In the genomic region with DNA sequence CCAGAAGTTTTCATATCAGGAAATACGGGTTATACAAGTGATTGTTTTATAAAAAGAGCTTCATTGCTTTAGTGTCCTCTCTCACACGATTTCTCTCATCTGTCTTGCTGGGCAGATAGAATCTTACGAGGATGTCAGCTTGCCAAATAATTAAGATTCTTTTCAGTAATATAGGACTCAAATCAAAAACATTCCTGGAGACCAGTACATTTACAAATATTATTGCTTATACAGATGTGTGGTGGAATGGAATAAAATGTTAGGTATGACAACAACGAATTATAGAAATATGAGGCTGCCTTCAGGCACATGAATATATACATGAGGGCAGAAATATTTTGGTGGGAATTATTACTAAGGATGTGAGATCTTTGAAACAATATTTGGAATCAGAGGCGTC, we compare ENCODE assay signal across 13 cellular contexts.
DNase-seq lines count a peak whose midpoint lies in the region; ATAC-seq and TF ChIP-seq lines count a peak whose summit lies in the region.
"Had no signal": no experiment of that assay in that cellular context is flagged by ENCODE, and none has a peak within 500 bp of the region (broad histone marks: within the 10 kb centered on the region; RNA-seq: fewer than 3 reads in every experiment).

No MANE protein-coding gene starts in this region.

- peaks cover 21% of the 10 kb centered on the region for H3K4me1 Mint-ChIP-seq in mesothelial cell of epicardium

- peak overlapping the region; percentile 70 for H3K27ac Mint-ChIP-seq in mesothelial cell of epicardium
- H3K27ac Mint-ChIP-seq: CD4-positive, alpha-beta T cell; H9 had no signal

- no peaks in the 10 kb centered on the region for H3K27me3 Mint-ChIP-seq in mesothelial cell of epicardium (ENCODE audit: low read depth)

- H3K9me3 Mint-ChIP-seq in mesothelial cell of epicardium, result no peaks in the 10 kb centered on the region
- H3K9me3 Mint-ChIP-seq: CD4-positive, alpha-beta T cell; H9 had no signal

- DNase-seq in EL (peak; percentile 65), mesothelial cell of epicardium (ENCODE audit: low spot score in 2 of 2, unreplicated experiment in 2 of 2) (no peak)
- DNase-seq: BE2C; C1 segment of cervical spinal cord; Caco-2; CD4-positive, alpha-beta T cell; GOT3; H9 had no signal

- no peak overlapping the region for H3K4me3 Mint-ChIP-seq in mesothelial cell of epicardium
- H3K4me3 Mint-ChIP-seq: CD4-positive, alpha-beta T cell; H9 had no signal

- ATAC-seq in HG02623 (IDR thresholded peaks at IDR 0.05; ENCODE audit: unreplicated experiment) (no peak), GM18907 (IDR thresholded peaks at IDR 0.05; ENCODE audit: unreplicated experiment) (no peak), GM21737 (IDR thresholded peaks at IDR 0.05; ENCODE audit: unreplicated experiment) (no peak)

- H3K27ac ChIP-seq in VCaP, result 0 out of 2 replicates have a peak overlapping the region, but pooled peaks have one; percentile 7
- H3K27ac ChIP-seq: KMS-11 had no signal

- H3K36me3 Mint-ChIP-seq in mesothelial cell of epicardium, result no peaks in the 10 kb centered on the region

- TF ChIP-seq CTCF in VCaP (conservative IDR thresholded peaks at IDR 0.05) (no peak), mesothelial cell of epicardium (IDR thresholded peaks at IDR 0.05; ENCODE audit: unreplicated experiment) (no peak)
